ENCODE assay signal across 22 cellular contexts in the genomic region with DNA sequence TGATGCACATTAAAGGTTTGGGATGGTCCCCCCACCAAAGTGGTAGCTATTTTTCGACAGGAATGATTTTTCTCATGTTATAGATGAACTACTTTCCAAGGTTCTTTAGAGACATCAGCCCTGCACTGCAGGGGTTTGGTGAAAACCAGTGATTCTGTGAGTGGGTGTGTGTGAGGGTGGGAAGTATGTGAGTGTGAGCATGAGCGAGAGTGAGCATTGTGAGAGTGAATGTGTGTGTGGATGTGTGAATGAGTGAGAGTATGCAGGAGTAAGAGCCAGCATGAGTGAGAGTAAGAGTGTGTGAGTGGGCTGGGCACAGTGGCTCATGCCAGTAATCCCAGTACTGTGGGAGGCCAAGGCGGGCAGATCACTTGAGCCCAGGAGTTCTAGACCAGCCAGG.
DNase-seq lines count a peak whose midpoint lies in the region; ATAC-seq and TF ChIP-seq lines count a peak whose summit lies in the region.
"Had no signal": no experiment of that assay in that cellular context is flagged by ENCODE, and none has a peak within 500 bp of the region (broad histone marks: within the 10 kb centered on the region; RNA-seq: fewer than 3 reads in every experiment).

No MANE protein-coding gene starts in this region.

- H3K4me3 ChIP-seq in HEK293 (ENCODE audit: low read depth, low read length): no peak overlapping the region
- H3K4me3 ChIP-seq: A549; BLaER1 treated with 17β-estradiol and CSF1 and Interleukin-3, amounts not matched to agents 10 nM and 100 nM; GM23338 had no signal

- peak overlapping the region; percentile 21 for H3K27ac Mint-ChIP-seq in neural crest cell (ENCODE audit: unreplicated experiment)
- H3K27ac Mint-ChIP-seq in stimulated activated effector memory CD8-positive, alpha-beta T cell treated with anti-CD3 and anti-CD28 coated beads, Interleukin-12 subunit alpha, Interleukin-12 subunit beta, amount 100 ng/mL, for 72 hours: peak overlapping the region; percentile 5
- H3K27ac Mint-ChIP-seq: GM23338, HFFc6 had no signal

- H3K9me3 ChIP-seq in HEK293 (ENCODE audit: control insufficient read depth, insufficient read depth, low read depth, low read length): no peaks in the 10 kb centered on the region
- H3K9me3 ChIP-seq: A549; BE2C; BLaER1 treated with 17β-estradiol and CSF1 and Interleukin-3, amounts not matched to agents 10 nM and 100 nM had no signal

- no peaks in the 10 kb centered on the region for H3K36me3 ChIP-seq in HEK293 (ENCODE audit: control insufficient read depth in 2 of 2, insufficient read depth in 1 of 2, low read length in 2 of 2)
- H3K36me3 ChIP-seq: BE2C; BLaER1 treated with 17β-estradiol and CSF1 and Interleukin-3, amounts not matched to agents 10 nM and 100 nM had no signal

- H3K4me1 Mint-ChIP-seq in neural crest cell: peaks cover 7% of the 10 kb centered on the region
- peaks cover 13% of the 10 kb centered on the region for H3K4me1 Mint-ChIP-seq in stimulated activated effector memory CD8-positive, alpha-beta T cell treated with anti-CD3 and anti-CD28 coated beads, Interleukin-12 subunit alpha, Interleukin-12 subunit beta, amount 100 ng/mL, for 72 hours
- H3K4me1 Mint-ChIP-seq: H9 had no signal

- CTCF ChIA-PET in HEK293 (lab: Yijun Ruan, JAX): interaction anchor here (0.7 to 1.0 kb wide), 2 partner anchors 104 to 171 kb away, joined by 3 to 5 read pairs; no protein-coding TSS in a partner anchor

- H3K4me1 ChIP-seq in HEK293 (ENCODE audit: control insufficient read depth, insufficient read depth, low read length): no peaks in the 10 kb centered on the region
- H3K4me1 ChIP-seq: A549; BE2C; BLaER1 treated with 17β-estradiol and CSF1 and Interleukin-3, amounts not matched to agents 10 nM and 100 nM had no signal

- POLR2A ChIA-PET in HEK293 (lab: Yijun Ruan, JAX): no interaction called here

- H3K4me3 Mint-ChIP-seq in neural crest cell: no peak overlapping the region
- no peak overlapping the region for H3K4me3 Mint-ChIP-seq in stimulated activated effector memory CD8-positive, alpha-beta T cell treated with anti-CD3 and anti-CD28 coated beads, Interleukin-12 subunit alpha, Interleukin-12 subunit beta, amount 100 ng/mL, for 72 hours
- H3K4me3 Mint-ChIP-seq: CD4-positive, alpha-beta memory T cell; GM23338; H9; HFFc6 had no signal

- no peaks in the 10 kb centered on the region for H3K9me3 Mint-ChIP-seq in neural crest cell
- peaks cover 4% of the 10 kb centered on the region for H3K9me3 Mint-ChIP-seq in stimulated activated effector memory CD8-positive, alpha-beta T cell treated with anti-CD3 and anti-CD28 coated beads, Interleukin-12 subunit alpha, Interleukin-12 subunit beta, amount 100 ng/mL, for 72 hours
- H3K9me3 Mint-ChIP-seq: CD4-positive, alpha-beta memory T cell; H9; HFFc6 had no signal

- TF ChIP-seq CTCF in HEK293 (tag by site-specific recombination; IDR thresholded peaks at IDR 0.05): no peak
- no peak for TF ChIP-seq CTCF in neural crest cell (conservative IDR thresholded peaks at IDR 0.05)

- H3K27ac ChIP-seq in HEK293 (ENCODE audit: extremely low read depth, low read depth, low read length): no peak overlapping the region
- H3K27ac ChIP-seq: A549; BLaER1 treated with 17β-estradiol and CSF1 and Interleukin-3, amounts not matched to agents 10 nM and 100 nM had no signal

- H3K27me3 Mint-ChIP-seq in neural crest cell (ENCODE audit: low read depth): peaks cover 44% of the 10 kb centered on the region

- no peaks in the 10 kb centered on the region for H3K36me3 Mint-ChIP-seq in neural crest cell (ENCODE audit: low read depth)
- H3K36me3 Mint-ChIP-seq in stimulated activated effector memory CD8-positive, alpha-beta T cell treated with anti-CD3 and anti-CD28 coated beads, Interleukin-12 subunit alpha, Interleukin-12 subunit beta, amount 100 ng/mL, for 72 hours: no peaks in the 10 kb centered on the region
- H3K36me3 Mint-ChIP-seq: CD4-positive, alpha-beta memory T cell had no signal

- ATAC-seq in stimulated activated effector memory CD8-positive, alpha-beta T cell treated with anti-CD3 and anti-CD28 coated beads, Interleukin-12 subunit alpha, Interleukin-12 subunit beta, amount 100 ng/mL, for 72 hours: no peak
- ATAC-seq in HG03139 (IDR thresholded peaks at IDR 0.05; ENCODE audit: unreplicated experiment): no peak
- ATAC-seq: A549, GM23338, HCT116 had no signal

- DNase-seq in neural crest cell (ENCODE audit: low read depth, low spot score) (no peak), NCI-H187 (lab: John Stamatoyannopoulos, UW) (no peak)
- no peak for DNase-seq in stimulated activated effector memory CD8-positive, alpha-beta T cell treated with anti-CD3 and anti-CD28 coated beads, Interleukin-12 subunit alpha, Interleukin-12 subunit beta, amount 100 ng/mL, for 72 hours (ENCODE audit: low spot score in 2 of 2)
- DNase-seq in NK-92 treated with Interleukin-12 subunit alpha and Interleukin-12 subunit beta, amount 100 ng/mL, for 24 hours (lab: John Stamatoyannopoulos, UW): no peak
- DNase-seq: 8988T; ACHN; AML-193; BE2C; Calu3; CD4-positive, alpha-beta memory T cell; COR-L47; DMS53; DMS79 treated with DMSO at 0.1 percent for 48 hours; GF-D8; H9; HFFc6 had no signal

TF ChIP-seq in HEK293, 187 proteins besides CTCF, POLR2A, EP300 and RAD21:
- TF ChIP-seq ZNF16 (tag by site-specific recombination; IDR thresholded peaks at IDR 0.05; ENCODE audit: low read depth): no peak
- no peak for TF ChIP-seq ZNF184 (tag by site-specific recombination; IDR thresholded peaks at IDR 0.05)
- TF ChIP-seq EGR2 (tag by site-specific recombination; IDR thresholded peaks at IDR 0.05; ENCODE audit: low read depth): peak; percentile 94
- TF ChIP-seq ZBTB7A (tag by site-specific recombination; IDR thresholded peaks at IDR 0.05; ENCODE audit: low read depth): no peak
- TF ChIP-seq ZFHX2 (tag by site-specific recombination; conservative IDR thresholded peaks at IDR 0.05): peak; percentile 94
- peak; percentile 3 for TF ChIP-seq PRDM1 (tag by site-specific recombination; IDR thresholded peaks at IDR 0.05)
